In the genomic region with DNA sequence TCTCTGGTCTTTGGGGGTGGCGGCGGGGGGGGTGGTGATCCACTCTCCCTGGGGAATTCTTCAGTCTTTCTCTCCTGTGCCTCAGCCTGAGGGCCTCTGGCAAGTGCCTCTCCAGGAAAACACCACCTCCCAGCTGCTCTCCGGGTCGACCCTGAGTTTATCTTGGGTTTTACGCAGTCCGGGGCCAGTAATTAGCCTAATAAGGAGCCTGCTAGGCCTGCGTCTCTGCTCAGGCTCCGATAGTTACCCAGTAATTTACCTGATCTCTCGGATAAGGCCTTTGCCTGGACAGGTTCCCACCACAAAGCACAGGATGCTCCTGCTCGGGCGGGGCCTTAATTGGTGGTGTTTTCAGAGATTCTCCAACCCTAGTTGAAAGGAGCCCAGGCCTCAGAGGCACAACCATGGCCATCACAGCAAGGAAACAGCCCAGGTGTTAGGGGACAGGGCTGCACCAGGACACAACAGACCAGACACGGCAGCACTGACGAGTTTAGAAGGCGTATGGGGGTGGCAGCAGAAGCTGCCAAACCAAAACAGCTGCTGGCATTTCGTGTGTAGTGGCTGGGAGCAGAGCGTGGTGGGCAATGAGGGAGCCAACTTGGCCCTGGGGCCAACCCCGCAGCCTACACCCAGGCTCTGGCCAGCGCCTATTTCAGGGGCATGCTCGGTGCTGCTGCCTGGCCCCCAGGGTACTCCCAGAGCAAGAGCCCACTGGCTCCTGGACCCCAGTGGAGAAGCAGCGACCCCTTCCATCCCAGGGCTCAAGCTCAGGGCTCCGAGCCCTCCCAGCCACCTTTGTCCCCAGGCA, we compare ENCODE assay signal across 9 cellular contexts.
DNase-seq lines count a peak whose midpoint lies in the region; ATAC-seq and TF ChIP-seq lines count a peak whose summit lies in the region.
"Had no signal": no experiment of that assay in that cellular context is flagged by ENCODE, and none has a peak within 500 bp of the region (broad histone marks: within the 10 kb centered on the region; RNA-seq: fewer than 3 reads in every experiment).

No MANE protein-coding gene starts in this region.

- BruUV-seq in mammary epithelial cell (replicated peaks; lab: Mats Ljungman, UMichigan): TSS peak; percentile 64

- no peaks in the 10 kb centered on the region for H3K36me3 ChIP-seq in BLaER1 treated with 17β-estradiol and CSF1 and Interleukin-3, amounts not matched to agents 10 nM and 100 nM
- H3K36me3 ChIP-seq in mammary epithelial cell (ENCODE audit: insufficient read depth, low read length) (no peaks in the 10 kb centered on the region), mucosa of rectum (ENCODE audit: control insufficient read depth in 2 of 2, insufficient read depth in 2 of 2, low read length in 2 of 2) (no peaks in the 10 kb centered on the region), Karpas-422 (ENCODE audit: insufficient read depth, low read length) (no peaks in the 10 kb centered on the region)

- intact Hi-C loops in mammary epithelial cell (cut with micrococcal nuclease): loop anchor here (1.0 kb wide), 1 partner anchor 90 kb away; no protein-coding TSS in a partner anchor

- peaks cover under 1 to 11% (median 2%) of the 10 kb centered on the region in 11 experiments; a peak in 21 of 22 replicates for H3K27me3 ChIP-seq in BLaER1 treated with 17β-estradiol and CSF1 and Interleukin-3, amounts not matched to agents 10 nM and 100 nM
- H3K27me3 ChIP-seq in mammary epithelial cell (ENCODE audit: insufficient read depth, low read length): no peaks in the 10 kb centered on the region
- no peaks in the 10 kb centered on the region for H3K27me3 ChIP-seq in mucosa of rectum (ENCODE audit: control insufficient read depth in 2 of 2, insufficient read depth in 2 of 2, low read length in 2 of 2)
- no peaks in the 10 kb centered on the region for H3K27me3 ChIP-seq in Karpas-422 (ENCODE audit: low read length)

- in situ Hi-C loops in mammary epithelial cell (cut with MboI; ENCODE audit: low sequenced_read_pairs in 2 of 2): no loop called here

- peak overlapping the region; percentile 62 to 89 (median 87) for H3K4me2 ChIP-seq in BLaER1 treated with 17β-estradiol and CSF1 and Interleukin-3, amounts not matched to agents 10 nM and 100 nM
- H3K4me2 ChIP-seq in mammary epithelial cell (ENCODE audit: insufficient read depth, low read depth, low read length) (peak overlapping the region; percentile 45), Karpas-422 (ENCODE audit: low read depth, low read length, poor library complexity, severe bottlenecking) (no peak overlapping the region)

- H3K9me2 ChIP-seq in Karpas-422 (replicated peaks; ENCODE audit: insufficient read depth, low read length): no peaks in the 10 kb centered on the region

- H3K4me3 ChIP-seq in BLaER1 treated with 17β-estradiol and CSF1 and Interleukin-3, amounts not matched to agents 10 nM and 100 nM: peak overlapping the region in 1 of 10 experiments; percentile 42; a peak in 1 of 20 replicates
- H3K4me3 ChIP-seq in mammary epithelial cell (replicated peaks in 1 of 3; ENCODE audit: insufficient read depth in 1 of 3, low read depth in 2 of 3, low read length in 3 of 3) (peak overlapping the region in 1 of 3 experiments; percentile 8), mucosa of rectum (ENCODE audit: low read length in 2 of 2) (no peak overlapping the region), Karpas-422 (ENCODE audit: low read length) (no peak overlapping the region)

- H3K79me2 ChIP-seq in mammary epithelial cell (ENCODE audit: insufficient read depth, low read length) (no peaks in the 10 kb centered on the region), Karpas-422 (ENCODE audit: low read length) (no peaks in the 10 kb centered on the region)

- no peak for TF ChIP-seq CTCF in mammary epithelial cell (conservative IDR thresholded peaks at IDR 0.05 in 1 of 2, IDR thresholded peaks at IDR 0.05 in 1 of 2; ENCODE audit: extremely low read depth in 1 of 2, insufficient read depth in 1 of 2, low read depth in 1 of 2, low read length in 2 of 2)

- H2AFZ ChIP-seq in mammary epithelial cell (ENCODE audit: low read depth, low read length) (peak overlapping the region; percentile 85), Karpas-422 (ENCODE audit: low read length) (no peak overlapping the region)

- peaks cover 52 to 82% (median 65%) of the 10 kb centered on the region in 10 experiments for H3K4me1 ChIP-seq in BLaER1 treated with 17β-estradiol and CSF1 and Interleukin-3, amounts not matched to agents 10 nM and 100 nM
- H3K4me1 ChIP-seq in mammary epithelial cell (ENCODE audit: insufficient read depth, low read length): peaks cover 35% of the 10 kb centered on the region
- H3K4me1 ChIP-seq in mucosa of rectum (ENCODE audit: control insufficient read depth in 2 of 2, insufficient read depth in 2 of 2, low read length in 2 of 2): peaks cover 22 to 23% of the 10 kb centered on the region in 2 donors
- H3K4me1 ChIP-seq in Karpas-422 (ENCODE audit: low read length): peaks cover 4% of the 10 kb centered on the region

- peak overlapping the region in 10 of 11 experiments; percentile 1 to 59 (median 34); a peak in 14 of 22 replicates for H3K27ac ChIP-seq in BLaER1 treated with 17β-estradiol and CSF1 and Interleukin-3, amounts not matched to agents 10 nM and 100 nM
- peak overlapping the region; percentile 67 for H3K27ac ChIP-seq in mammary epithelial cell (ENCODE audit: insufficient read depth, low read depth, low read length)
- H3K27ac ChIP-seq in mucosa of rectum (ENCODE audit: low read depth in 2 of 2, low read length in 2 of 2): peak overlapping the region; percentile 71 to 80
- H3K27ac ChIP-seq in Karpas-422 (ENCODE audit: low read length): no peak overlapping the region

- dilution Hi-C loops in mammary epithelial cell (cut with HindIII; ENCODE audit: low sequenced_read_pairs): loop anchor here (5.0 kb wide), 1 partner anchor 41 kb away; no protein-coding TSS in a partner anchor

- H4K20me1 ChIP-seq in BLaER1 treated with 17β-estradiol and CSF1 and Interleukin-3, amounts not matched to agents 10 nM and 100 nM: peaks cover 0 to 4% (median 0%) of the 10 kb centered on the region in 11 experiments; a peak in 1 of 22 replicates
- H4K20me1 ChIP-seq in mammary epithelial cell (ENCODE audit: insufficient read depth, low read length) (no peaks in the 10 kb centered on the region), Karpas-422 (ENCODE audit: insufficient read depth, low read depth, low read length) (no peaks in the 10 kb centered on the region)

- CTCF ChIA-PET in mammary epithelial cell (lab: Charles Lee; ENCODE audit: low non-redundant PET): interaction anchor here (0.6 kb wide), 1 partner anchor 32 kb away, joined by 6 read pairs; no protein-coding TSS in a partner anchor

- DNase-seq in NCI-H1436 treated with DMSO at 0.1 percent for 48 hours (lab: John Stamatoyannopoulos, UW) (peak; percentile 71), mammary epithelial cell (peak; percentile 82), SHP77 (lab: John Stamatoyannopoulos, UW) (no peak), Karpas-422 (no peak)
- DNase-seq in stimulated activated naive CD4-positive, alpha-beta T cell treated with Interleukin-2 at 50 U/mL for 16 hours (lab: John Stamatoyannopoulos, UW): no peak
- DNase-seq: KG1 had no signal

- no peak for ATAC-seq in GM19351 (IDR thresholded peaks at IDR 0.05; ENCODE audit: unreplicated experiment)

- WGBS in mammary epithelial cell (ENCODE audit: low coverage, missing lambda C conversion rate): 13% methylated on average over 18 of the region's 21 CpGs

- H3K9me3 ChIP-seq in BLaER1 treated with 17β-estradiol and CSF1 and Interleukin-3, amounts not matched to agents 10 nM and 100 nM (replicated peaks in 1 of 11): peaks cover 0 to under 1% (median 0%) of the 10 kb centered on the region in 11 experiments; a peak in 1 of 22 replicates
- H3K9me3 ChIP-seq in mammary epithelial cell (replicated peaks; ENCODE audit: insufficient read depth, low read length): no peaks in the 10 kb centered on the region
- no peaks in the 10 kb centered on the region for H3K9me3 ChIP-seq in mucosa of rectum (ENCODE audit: control insufficient read depth in 2 of 2, low read length in 2 of 2)
- H3K9me3 ChIP-seq in Karpas-422 (ENCODE audit: low read length): no peaks in the 10 kb centered on the region

- peak overlapping the region in 9 of 11 experiments; percentile 6 to 47 (median 23); a peak in 13 of 22 replicates for H3K9ac ChIP-seq in BLaER1 treated with 17β-estradiol and CSF1 and Interleukin-3, amounts not matched to agents 10 nM and 100 nM
- H3K9ac ChIP-seq in mammary epithelial cell (ENCODE audit: insufficient read depth, low read length) (peak overlapping the region; percentile 52), mucosa of rectum (ENCODE audit: low read depth in 1 of 2, low read length in 2 of 2) (peak overlapping the region; percentile 49 to 72), Karpas-422 (ENCODE audit: low read length) (no peak overlapping the region)

Comparison
In these comparisons a context has a peak if more than half of its experiments do, and no peak if none do; other contexts are left out.
1. DNase-seq: peak in NCI-H1436 treated with DMSO at 0.1 percent for 48 hours (single experiment) and mammary epithelial cell (single experiment); none in SHP77 (0 of 2), stimulated activated naive CD4-positive, alpha-beta T cell treated with Interleukin-2 at 50 U/mL for 16 hours (single experiment) and Karpas-422 (single experiment).